8 cellular contexts compared by ENCODE assay signal in genomic region chr16:83826146-83826913, GRCh38. TPM values are rescaled to one million over a fixed set of nuclear protein-coding genes. Genes with fewer than 3 reads are reported as not detected.
DNase-seq lines count a peak whose midpoint lies in the region; ATAC-seq and TF ChIP-seq lines count a peak whose summit lies in the region.

No MANE protein-coding gene starts in this region.

- H3K4me3 Mint-ChIP-seq in HFFc6, result peak overlapping the region; percentile 23; the same call in 1 of the 2 replicates
- H3K4me3 Mint-ChIP-seq in activated CD4-positive, alpha-beta T cell treated with anti-CD3 and anti-CD28 coated beads, Interleukin-2, amount 10 ng/mL, durations not matched to agents 24 days and 14 days, result no peak overlapping the region

- H3K9me3 Mint-ChIP-seq in HFFc6, result no peaks in the 10 kb centered on the region
- H3K9me3 Mint-ChIP-seq in activated CD4-positive, alpha-beta T cell treated with anti-CD3 and anti-CD28 coated beads, Interleukin-2, amount 10 ng/mL, durations not matched to agents 24 days and 14 days, result no peaks in the 10 kb centered on the region

- WGBS in liver, result 41% methylated on average over 21 of the region's 21 CpGs

- no peak for ATAC-seq in HG03460 (IDR thresholded peaks at IDR 0.05; ENCODE audit: unreplicated experiment)

- intact Hi-C loops in activated CD4-positive, alpha-beta T cell treated with anti-CD3 and anti-CD28 coated beads, Interleukin-2, amount 10 ng/mL, durations not matched to agents 24 days and 14 days (cut with micrococcal nuclease), result loop anchor here (2.0 to 5.0 kb wide), 3 partner anchors 56 to 241 kb away; partner anchors contain the start of gene OSGIN1
- intact Hi-C loops in colonic mucosa (cut with DNase I), result loop anchor here (5.0 kb wide), 1 partner anchor 241 kb away; no protein-coding TSS in a partner anchor

- TF ChIP-seq RAD21 in liver (IDR thresholded peaks at IDR 0.05), result peak; percentile 95 to 96

- H3K9me3 ChIP-seq in colonic mucosa (no peaks in the 10 kb centered on the region), liver (ENCODE audit: control insufficient read depth in 4 of 4, low read length in 3 of 4) (no peaks in the 10 kb centered on the region)

- DNase-seq in GM03348 (ENCODE audit: low spot score) (peak; percentile 92), HFFc6 (peak; percentile 83), NCI-H2196 (lab: John Stamatoyannopoulos, UW; ENCODE audit: unreplicated experiment) (peak; percentile 69), colonic mucosa (peak; percentile 72)
- peak; percentile 95 for DNase-seq in activated CD4-positive, alpha-beta T cell treated with anti-CD3 and anti-CD28 coated beads, Interleukin-2, amount 10 ng/mL, durations not matched to agents 24 days and 14 days
- DNase-seq in stimulated activated CD4-positive, alpha-beta T cell treated with anti-CD3 and anti-CD28 coated beads, Interleukin-4, amount 100 ng/mL, for 48 hours (ENCODE audit: low read depth in 2 of 2), result peak; percentile 73 to 83

- peak; percentile 97 for TF ChIP-seq CTCF in HFFc6 (IDR thresholded peaks at IDR 0.05)
- peak; percentile 90 for TF ChIP-seq CTCF in colonic mucosa (IDR thresholded peaks at IDR 0.05)
- peak; percentile 94 for TF ChIP-seq CTCF in liver (IDR thresholded peaks at IDR 0.05; ENCODE audit: low read depth, low read length, missing input control)

- H3K4me1 Mint-ChIP-seq in HFFc6 (ENCODE audit: low read depth), result peaks cover 12% of the 10 kb centered on the region
- peaks cover 5% of the 10 kb centered on the region for H3K4me1 Mint-ChIP-seq in activated CD4-positive, alpha-beta T cell treated with anti-CD3 and anti-CD28 coated beads, Interleukin-2, amount 10 ng/mL, durations not matched to agents 24 days and 14 days

- no peak overlapping the region for H3K27ac Mint-ChIP-seq in HFFc6
- no peak overlapping the region for H3K27ac Mint-ChIP-seq in activated CD4-positive, alpha-beta T cell treated with anti-CD3 and anti-CD28 coated beads, Interleukin-2, amount 10 ng/mL, durations not matched to agents 24 days and 14 days

- H3K27me3 ChIP-seq in colonic mucosa (no peaks in the 10 kb centered on the region), liver (ENCODE audit: control insufficient read depth in 4 of 4, insufficient read depth in 4 of 4, low read length in 3 of 4) (no peaks in the 10 kb centered on the region)

- H3K36me3 ChIP-seq in colonic mucosa (no peaks in the 10 kb centered on the region), liver (ENCODE audit: control insufficient read depth in 4 of 4, insufficient read depth in 3 of 4, low read depth in 1 of 4, low read length in 3 of 4) (no peaks in the 10 kb centered on the region)

- no peak overlapping the region for H3K27ac ChIP-seq in colonic mucosa
- H3K27ac ChIP-seq in liver (ENCODE audit: low read depth in 1 of 2, low read length in 2 of 2), result no peak overlapping the region

- no peak overlapping the region for H3K4me3 ChIP-seq in colonic mucosa
- no peak overlapping the region for H3K4me3 ChIP-seq in liver (ENCODE audit: low read depth in 1 of 3, low read length in 3 of 3)

- peaks cover 13% of the 10 kb centered on the region for H3K27me3 Mint-ChIP-seq in HFFc6 (ENCODE audit: insufficient read depth)
- peaks cover 2% of the 10 kb centered on the region for H3K27me3 Mint-ChIP-seq in activated CD4-positive, alpha-beta T cell treated with anti-CD3 and anti-CD28 coated beads, Interleukin-2, amount 10 ng/mL, durations not matched to agents 24 days and 14 days

- H3K9ac ChIP-seq in colonic mucosa (ENCODE audit: low read depth in 2 of 2, low read length in 2 of 2) (no peak overlapping the region), liver (ENCODE audit: low read depth in 1 of 2, low read length in 2 of 2) (no peak overlapping the region)

- H3K4me1 ChIP-seq in colonic mucosa (no peaks in the 10 kb centered on the region), liver (ENCODE audit: control insufficient read depth in 4 of 4, insufficient read depth in 4 of 4, low read length in 3 of 4) (no peaks in the 10 kb centered on the region)

- H3K36me3 Mint-ChIP-seq in HFFc6 (ENCODE audit: low read depth), result no peaks in the 10 kb centered on the region
- no peaks in the 10 kb centered on the region for H3K36me3 Mint-ChIP-seq in activated CD4-positive, alpha-beta T cell treated with anti-CD3 and anti-CD28 coated beads, Interleukin-2, amount 10 ng/mL, durations not matched to agents 24 days and 14 days (ENCODE audit: low read depth)

TF ChIP-seq in liver, 16 proteins besides CTCF, POLR2A, EP300 and RAD21:
- TF ChIP-seq, protein P1, sequence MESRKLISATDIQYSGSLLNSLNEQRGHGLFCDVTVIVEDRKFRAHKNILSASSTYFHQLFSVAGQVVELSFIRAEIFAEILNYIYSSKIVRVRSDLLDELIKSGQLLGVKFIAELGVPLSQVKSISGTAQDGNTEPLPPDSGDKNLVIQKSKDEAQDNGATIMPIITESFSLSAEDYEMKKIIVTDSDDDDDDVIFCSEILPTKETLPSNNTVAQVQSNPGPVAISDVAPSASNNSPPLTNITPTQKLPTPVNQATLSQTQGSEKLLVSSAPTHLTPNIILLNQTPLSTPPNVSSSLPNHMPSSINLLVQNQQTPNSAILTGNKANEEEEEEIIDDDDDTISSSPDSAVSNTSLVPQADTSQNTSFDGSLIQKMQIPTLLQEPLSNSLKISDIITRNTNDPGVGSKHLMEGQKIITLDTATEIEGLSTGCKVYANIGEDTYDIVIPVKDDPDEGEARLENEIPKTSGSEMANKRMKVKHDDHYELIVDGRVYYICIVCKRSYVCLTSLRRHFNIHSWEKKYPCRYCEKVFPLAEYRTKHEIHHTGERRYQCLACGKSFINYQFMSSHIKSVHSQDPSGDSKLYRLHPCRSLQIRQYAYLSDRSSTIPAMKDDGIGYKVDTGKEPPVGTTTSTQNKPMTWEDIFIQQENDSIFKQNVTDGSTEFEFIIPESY (IDR thresholded peaks at IDR 0.05), result no peak
- TF ChIP-seq REST (IDR thresholded peaks at IDR 0.05), result no peak
- no peak for TF ChIP-seq RXRA (IDR thresholded peaks at IDR 0.05)
- no peak for TF ChIP-seq TAF1 (conservative IDR thresholded peaks at IDR 0.05)
- TF ChIP-seq HNF4A (conservative IDR thresholded peaks at IDR 0.05), result no peak
- TF ChIP-seq EGR1 (IDR thresholded peaks at IDR 0.05; ENCODE audit: low read depth in 2 of 2), result no peak
- TF ChIP-seq FOXA1 (IDR thresholded peaks at IDR 0.05), result no peak
- no peak for TF ChIP-seq JUND (IDR thresholded peaks at IDR 0.05)
- TF ChIP-seq, protein P2, sequence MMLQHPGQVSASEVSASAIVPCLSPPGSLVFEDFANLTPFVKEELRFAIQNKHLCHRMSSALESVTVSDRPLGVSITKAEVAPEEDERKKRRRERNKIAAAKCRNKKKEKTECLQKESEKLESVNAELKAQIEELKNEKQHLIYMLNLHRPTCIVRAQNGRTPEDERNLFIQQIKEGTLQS (IDR thresholded peaks at IDR 0.05), result no peak
TF ChIP-seq in liver: peak in this region for 0.

RNA-seq across cellular contexts. Expression of gene HSBP1, which starts 18.6 kb away (rescaled TPM):
- total RNA-seq in HFFc6 (2021; fragmentation: NEBNext Ultra II Directional; extraction: Animal tissue kit (Norgen Biotek cat#: 25700)), result 100 to 1,000 TPM; 138 to 174 (median 161) TPM
- total RNA-seq in activated CD4-positive, alpha-beta T cell treated with anti-CD3 and anti-CD28 coated beads, Interleukin-2, amount 10 ng/mL, durations not matched to agents 24 days and 14 days, result 119 and 128 TPM in 2 replicates
- 100 to 1,000 TPM; 112 to 134 TPM for total RNA-seq in colonic mucosa
- 10 to 100 TPM in 1 of 2 donors, 1 to 10 TPM in 1; 5.1 to 57.2 TPM for total RNA-seq in liver
- polyA plus RNA-seq in liver, result 100 to 1,000 TPM in 1 of 2 donors, 10 to 100 TPM in 1; 19.4 to 106 TPM
